In the genomic region with DNA sequence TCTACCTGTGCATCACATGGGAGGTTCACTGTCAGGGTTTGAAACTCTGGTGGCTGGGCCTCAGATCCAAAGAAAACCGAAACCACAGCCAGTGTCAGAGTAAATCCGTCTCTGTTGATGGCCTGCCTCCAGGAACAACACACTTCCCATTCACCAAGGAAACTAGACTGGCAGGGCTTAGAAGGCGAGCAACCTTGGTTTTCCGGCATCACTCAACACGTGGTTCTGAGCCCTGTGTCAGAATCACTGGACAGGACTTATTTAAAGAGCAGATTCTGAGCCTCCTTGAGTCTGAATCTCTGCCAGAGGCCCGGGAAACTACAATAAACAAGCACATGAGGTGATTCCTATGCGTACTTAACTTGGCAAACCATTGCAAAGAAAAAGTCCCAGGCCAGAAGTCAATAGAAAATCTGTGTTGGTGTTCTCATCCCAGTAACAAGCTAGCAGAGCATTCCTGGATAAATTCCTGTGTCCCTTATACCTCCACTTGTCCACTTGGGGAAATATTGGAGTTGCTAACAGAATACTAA, we compare ENCODE assay signal across 8 cellular contexts.
DNase-seq lines count a peak whose midpoint lies in the region; ATAC-seq and TF ChIP-seq lines count a peak whose summit lies in the region.
"Had no signal": no experiment of that assay in that cellular context is flagged by ENCODE, and none has a peak within 500 bp of the region (broad histone marks: within the 10 kb centered on the region; RNA-seq: fewer than 3 reads in every experiment).

No MANE protein-coding gene starts in this region.

- H3K27ac ChIP-seq in MM.1S (ENCODE audit: low read length) (no peak overlapping the region), upper lobe of left lung (peak overlapping the region in 1 of 4 donors; percentile 19)

- H3K4me2 ChIP-seq in MM.1S (ENCODE audit: low read depth, low read length) = no peak overlapping the region

- H3K27me3 ChIP-seq in MM.1S (replicated peaks; ENCODE audit: insufficient read depth, low read length) = no peaks in the 10 kb centered on the region
- H3K27me3 ChIP-seq in upper lobe of left lung = no peaks in the 10 kb centered on the region

- H4K20me1 ChIP-seq in MM.1S (ENCODE audit: insufficient read depth, low read length) = no peaks in the 10 kb centered on the region

- H3K9me2 ChIP-seq in MM.1S (replicated peaks; ENCODE audit: insufficient read depth, low read length) = no peaks in the 10 kb centered on the region

- DNase-seq in MM.1S (no peak), epithelial cell of esophagus (ENCODE audit: low read depth) (peak; percentile 32), mucosa of gallbladder (ENCODE audit: low spot score) (peak; percentile 58), upper lobe of left lung (no peak), SIG-M5 (lab: John Stamatoyannopoulos, UW) (no peak)
- no peak for DNase-seq in activated effector memory CD4-positive, alpha-beta T cell treated with Interleukin-2 at 50 U/mL for 16 hours
- DNase-seq: NCI-H187 had no signal

- no peaks in the 10 kb centered on the region for H3K79me2 ChIP-seq in MM.1S (ENCODE audit: low read length)

- H3K4me1 ChIP-seq in MM.1S (ENCODE audit: low read length) (no peaks in the 10 kb centered on the region), upper lobe of left lung (no peaks in the 10 kb centered on the region)

- H3F3A ChIP-seq in MM.1S (ENCODE audit: insufficient read depth, low read length) = no peaks in the 10 kb centered on the region

- no peak for TF ChIP-seq POLR2A in upper lobe of left lung (IDR thresholded peaks at IDR 0.05)

- H2AFZ ChIP-seq in MM.1S (ENCODE audit: low read length) = 0 out of 2 replicates have a peak overlapping the region, but pooled peaks have one; percentile 3

- WGBS in upper lobe of left lung, 2 donors = 54 to 57% methylated on average over 7 of the region's 7 CpGs

- no peak overlapping the region for H3K4me3 ChIP-seq in MM.1S (ENCODE audit: low read length)
- no peak overlapping the region for H3K4me3 ChIP-seq in epithelial cell of esophagus (ENCODE audit: low read length)
- H3K4me3 ChIP-seq in upper lobe of left lung = no peak overlapping the region

- no peak overlapping the region for H3K9ac ChIP-seq in MM.1S (ENCODE audit: low read length)

- H3K36me3 ChIP-seq in MM.1S (replicated peaks; ENCODE audit: insufficient read depth, low read length) (no peaks in the 10 kb centered on the region), upper lobe of left lung (no peaks in the 10 kb centered on the region)

- ATAC-seq in upper lobe of left lung (ENCODE audit: low FRiP score in 2 of 2) (peak; percentile 47 to 76), GM18520 (IDR thresholded peaks at IDR 0.05; ENCODE audit: unreplicated experiment) (no peak)

- TF ChIP-seq CTCF in MM.1S (IDR thresholded peaks at IDR 0.05; ENCODE audit: low read length) (no peak), epithelial cell of esophagus (IDR thresholded peaks at IDR 0.05; ENCODE audit: insufficient read depth, low read depth, low read length, missing control alignments) (no peak), upper lobe of left lung (IDR thresholded peaks at IDR 0.05) (no peak)

- no peak for TF ChIP-seq EP300 in upper lobe of left lung (IDR thresholded peaks at IDR 0.05)

- H3K9me3 ChIP-seq in MM.1S (replicated peaks; ENCODE audit: insufficient read depth, low read length) = no peaks in the 10 kb centered on the region
- H3K9me3 ChIP-seq in upper lobe of left lung = no peaks in the 10 kb centered on the region

Comparison
In these comparisons a context has a peak if more than half of its experiments do, and no peak if none do; other contexts are left out.
1. DNase-seq: peak in epithelial cell of esophagus (single experiment) and mucosa of gallbladder (single experiment); none in MM.1S (single experiment), upper lobe of left lung (0 of 2), SIG-M5 (single experiment) and activated effector memory CD4-positive, alpha-beta T cell treated with Interleukin-2 at 50 U/mL for 16 hours (single experiment).